In genomic region chr6:117266267-117266797, GRCh38 we compare ENCODE assay signal across 1 cellular context.
TF ChIP-seq lines count a peak whose summit lies in the region.

No MANE protein-coding gene starts in this region.

TF ChIP-seq in neural cell, 6 proteins besides CTCF, POLR2A, EP300 and RAD21 (continued from another document):
- TF ChIP-seq, protein P1, sequence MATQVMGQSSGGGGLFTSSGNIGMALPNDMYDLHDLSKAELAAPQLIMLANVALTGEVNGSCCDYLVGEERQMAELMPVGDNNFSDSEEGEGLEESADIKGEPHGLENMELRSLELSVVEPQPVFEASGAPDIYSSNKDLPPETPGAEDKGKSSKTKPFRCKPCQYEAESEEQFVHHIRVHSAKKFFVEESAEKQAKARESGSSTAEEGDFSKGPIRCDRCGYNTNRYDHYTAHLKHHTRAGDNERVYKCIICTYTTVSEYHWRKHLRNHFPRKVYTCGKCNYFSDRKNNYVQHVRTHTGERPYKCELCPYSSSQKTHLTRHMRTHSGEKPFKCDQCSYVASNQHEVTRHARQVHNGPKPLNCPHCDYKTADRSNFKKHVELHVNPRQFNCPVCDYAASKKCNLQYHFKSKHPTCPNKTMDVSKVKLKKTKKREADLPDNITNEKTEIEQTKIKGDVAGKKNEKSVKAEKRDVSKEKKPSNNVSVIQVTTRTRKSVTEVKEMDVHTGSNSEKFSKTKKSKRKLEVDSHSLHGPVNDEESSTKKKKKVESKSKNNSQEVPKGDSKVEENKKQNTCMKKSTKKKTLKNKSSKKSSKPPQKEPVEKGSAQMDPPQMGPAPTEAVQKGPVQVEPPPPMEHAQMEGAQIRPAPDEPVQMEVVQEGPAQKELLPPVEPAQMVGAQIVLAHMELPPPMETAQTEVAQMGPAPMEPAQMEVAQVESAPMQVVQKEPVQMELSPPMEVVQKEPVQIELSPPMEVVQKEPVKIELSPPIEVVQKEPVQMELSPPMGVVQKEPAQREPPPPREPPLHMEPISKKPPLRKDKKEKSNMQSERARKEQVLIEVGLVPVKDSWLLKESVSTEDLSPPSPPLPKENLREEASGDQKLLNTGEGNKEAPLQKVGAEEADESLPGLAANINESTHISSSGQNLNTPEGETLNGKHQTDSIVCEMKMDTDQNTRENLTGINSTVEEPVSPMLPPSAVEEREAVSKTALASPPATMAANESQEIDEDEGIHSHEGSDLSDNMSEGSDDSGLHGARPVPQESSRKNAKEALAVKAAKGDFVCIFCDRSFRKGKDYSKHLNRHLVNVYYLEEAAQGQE (IDR thresholded peaks at IDR 0.05; ENCODE audit: borderline replicate concordance), result no peak
- no peak for TF ChIP-seq MXI1 (conservative IDR thresholded peaks at IDR 0.05; ENCODE audit: poor library complexity, severe bottlenecking)
- no peak for TF ChIP-seq EZH2 (IDR thresholded peaks at IDR 0.05; ENCODE audit: borderline replicate concordance, insufficient read depth, low read length, poor library complexity, severe bottlenecking)
- no peak for TF ChIP-seq TAF1 (IDR thresholded peaks at IDR 0.05; ENCODE audit: low read depth)
- TF ChIP-seq POLR2AphosphoS5 (IDR thresholded peaks at IDR 0.05), result no peak
TF ChIP-seq in neural cell: peak in this region for 0.
